In genomic region chr18:23143059-23143831, GRCh38 we compare ENCODE assay signal across 10 cellular contexts. TPM values are rescaled to one million over a fixed set of nuclear protein-coding genes. Genes with fewer than 3 reads are reported as not detected.
DNase-seq lines count a peak whose midpoint lies in the region; ATAC-seq, FAIRE-seq and TF ChIP-seq lines count a peak whose summit lies in the region.
"Had no signal": no experiment of that assay in that cellular context is flagged by ENCODE, and none has a peak within 500 bp of the region (broad histone marks: within the 10 kb centered on the region; RNA-seq: fewer than 3 reads in every experiment).

No MANE protein-coding gene starts in this region.

- FAIRE-seq in GM12878 (lab: Jason Lieb, UNC): no peak

- H3K4me3 ChIP-seq in GM12878 (no peak overlapping the region; the same call in 1 of the 2 replicates), lower leg skin (ENCODE audit: low read depth, poor library complexity, severe bottlenecking) (no peak overlapping the region), vagina (no peak overlapping the region)
- H3K4me3 ChIP-seq in effector memory CD4-positive, alpha-beta T cell (ENCODE audit: insufficient read depth, low read depth, low read length, poor library complexity, severe bottlenecking): no peak overlapping the region

- 61% methylated on average over 10 of the region's 10 CpGs for WGBS in GM12878 (ENCODE audit: insufficient coverage, insufficient replicate concordance, low lambda C conversion rate, missing lambda C conversion rate)
- WGBS in lower leg skin, 2 donors: 19 to 32% methylated on average over 10 of the region's 10 CpGs

- H3K9me3 Mint-ChIP-seq in activated naive CD4-positive, alpha-beta T cell treated with anti-CD3 and anti-CD28 coated beads, Interleukin-2, amount 50 U/mL, for 72 hours: no peaks in the 10 kb centered on the region

- H3K27ac ChIP-seq in GM12878 (ENCODE audit: control insufficient read depth, insufficient read depth): peak overlapping the region; percentile 41; the same call in 1 of the 2 replicates
- peak overlapping the region; percentile 73 for H3K27ac ChIP-seq in vagina
- H3K27ac ChIP-seq in effector memory CD4-positive, alpha-beta T cell (ENCODE audit: insufficient read depth, low read length, poor library complexity, severe bottlenecking): no peak overlapping the region
- H3K27ac ChIP-seq: C4-2B had no signal

- peak; percentile 45 to 60 for ATAC-seq in activated naive CD4-positive, alpha-beta T cell treated with anti-CD3 and anti-CD28 coated beads, Interleukin-2, amount 50 U/mL, for 72 hours
- ATAC-seq in GM12878: peak; percentile 36

- H4K20me1 ChIP-seq in GM12878 (ENCODE audit: control insufficient read depth, insufficient read depth): no peaks in the 10 kb centered on the region

- RAD21 ChIA-PET in GM12878 (lab: Charles Lee; ENCODE audit: unreplicated experiment): interaction anchor here (1.0 to 1.8 kb wide), 3 partner anchors 12 to 210 kb away, joined by 3 to 8 read pairs (median 5); no protein-coding TSS in a partner anchor

- TF ChIP-seq CTCF in GM12878 (IDR thresholded peaks at IDR 0.05 in 2 of 3, conservative IDR thresholded peaks at IDR 0.05 in 1 of 3; ENCODE audit: control insufficient read depth in 2 of 3, extremely low read depth in 1 of 3, insufficient read depth in 1 of 3, low read depth in 3 of 3, low read length in 3 of 3): no peak
- no peak for TF ChIP-seq CTCF in lower leg skin (IDR thresholded peaks at IDR 0.05)
- no peak for TF ChIP-seq CTCF in vagina (IDR thresholded peaks at IDR 0.05)

- no peak overlapping the region for H2AFZ ChIP-seq in GM12878 (ENCODE audit: control insufficient read depth, low read depth, low read length)

- TF ChIP-seq EP300 in GM12878 (IDR thresholded peaks at IDR 0.05; ENCODE audit: borderline replicate concordance in 1 of 2, control insufficient read depth in 1 of 2, low read depth in 2 of 2, low read length in 2 of 2): no peak

- no peaks in the 10 kb centered on the region for H3K9me3 ChIP-seq in GM12878 (replicated peaks; ENCODE audit: control insufficient read depth, insufficient read depth, low read length)
- H3K9me3 ChIP-seq in vagina: no peaks in the 10 kb centered on the region
- no peaks in the 10 kb centered on the region for H3K9me3 ChIP-seq in effector memory CD4-positive, alpha-beta T cell (ENCODE audit: control insufficient read depth, low read length)

- in situ Hi-C loops in GM12878 (cut with MboI): no loop called here

- intact Hi-C loops in GM12878 (cut with micrococcal nuclease; ENCODE audit: unreplicated experiment): no loop called here
- intact Hi-C loops in lower leg skin (cut with DNase I; ENCODE audit: low total_unique reads): no loop called here
- intact Hi-C loops in vagina (cut with DNase I): no loop called here

- SMC1A ChIA-PET in GM12878 (lab: Charles Lee; ENCODE audit: uncharacterized antibody, unreplicated experiment): interaction anchor here (0.5 to 1.4 kb wide), 5 partner anchors 9 to 364 kb away, joined by 3 to 4 read pairs (median 3); no protein-coding TSS in a partner anchor

- CTCF ChIA-PET in GM12878 (lab: Yijun Ruan, JAX): interaction anchor here (0.9 to 1.3 kb wide), 3 partner anchors 9 to 85 kb away, joined by 3 to 4 read pairs (median 4); no protein-coding TSS in a partner anchor

- no peak for TF ChIP-seq RAD21 in GM12878 (IDR thresholded peaks at IDR 0.05; ENCODE audit: insufficient read depth, low read depth, low read length)

- H3K27me3 ChIP-seq in GM12878 (replicated peaks in 1 of 2; ENCODE audit: control insufficient read depth in 2 of 2, insufficient read depth in 2 of 2, low read length in 1 of 2): no peaks in the 10 kb centered on the region
- H3K27me3 ChIP-seq in vagina: no peaks in the 10 kb centered on the region
- no peaks in the 10 kb centered on the region for H3K27me3 ChIP-seq in effector memory CD4-positive, alpha-beta T cell (replicated peaks; ENCODE audit: control insufficient read depth, insufficient read depth, low read length, poor library complexity, severe bottlenecking)

- peaks cover 72% of the 10 kb centered on the region for H3K79me2 ChIP-seq in GM12878 (ENCODE audit: control insufficient read depth, insufficient read depth, low read length)

- H3K4me1 ChIP-seq in GM12878 (ENCODE audit: control insufficient read depth, insufficient read depth, low read length): peaks cover 19% of the 10 kb centered on the region
- H3K4me1 ChIP-seq in vagina: peaks cover 42% of the 10 kb centered on the region
- H3K4me1 ChIP-seq in effector memory CD4-positive, alpha-beta T cell (ENCODE audit: control insufficient read depth, insufficient read depth, low read length, poor library complexity, severe bottlenecking): no peaks in the 10 kb centered on the region

- no TSS peak for BruUV-seq in GM12878 (replicated peaks; lab: Mats Ljungman, UMichigan)

- H3K36me3 Mint-ChIP-seq in activated naive CD4-positive, alpha-beta T cell treated with anti-CD3 and anti-CD28 coated beads, Interleukin-2, amount 50 U/mL, for 72 hours: no peaks in the 10 kb centered on the region

- H3K36me3 ChIP-seq in GM12878 (ENCODE audit: control insufficient read depth in 2 of 2, insufficient read depth in 2 of 2, low read length in 1 of 2) (peaks cover 2 to 6% of the 10 kb centered on the region in 2 experiments), vagina (no peaks in the 10 kb centered on the region)
- no peaks in the 10 kb centered on the region for H3K36me3 ChIP-seq in effector memory CD4-positive, alpha-beta T cell (ENCODE audit: control insufficient read depth, insufficient read depth, low read length)

- POLR2A ChIA-PET in GM12878 (lab: Charles Lee): interaction anchor here (0.6 kb wide), 1 partner anchor 86 kb away, joined by 5 read pairs; no protein-coding TSS in a partner anchor

- no peak overlapping the region for H3K9ac ChIP-seq in GM12878 (ENCODE audit: control insufficient read depth, insufficient read depth, low read length)

- DNase-seq in activated naive CD4-positive, alpha-beta T cell treated with anti-CD3 and anti-CD28 coated beads, Interleukin-2, amount 50 U/mL, for 72 hours (ENCODE audit: low spot score in 2 of 2): no peak
- no peak for DNase-seq in activated naive CD4-positive, alpha-beta T cell treated with Interleukin-2 at 50 U/mL for 16 hours
- no peak for DNase-seq in GM12878 (ENCODE audit: low read depth, low spot score)
- DNase-seq in lower leg skin (ENCODE audit: low spot score in 2 of 2): peak; percentile 79 to 91
- no peak for DNase-seq in vagina (ENCODE audit: extremely low spot score in 2 of 2)
- DNase-seq in stimulated activated naive CD4-positive, alpha-beta T cell treated with Interleukin-2 at 50 U/mL for 16 hours (lab: John Stamatoyannopoulos, UW): no peak
- DNase-seq in effector memory CD4-positive, alpha-beta T cell: no peak
- DNase-seq in COR-L47 (lab: John Stamatoyannopoulos, UW): no peak
- DNase-seq: activated T-cell treated with anti-CD3 and anti-CD28 coated beads, Interleukin-2, amount 50 U/mL, for 1 hour had no signal

- H3K27ac Mint-ChIP-seq in activated naive CD4-positive, alpha-beta T cell treated with anti-CD3 and anti-CD28 coated beads, Interleukin-2, amount 50 U/mL, for 72 hours: peak overlapping the region in 1 of 2 donors; percentile 60

- TF ChIP-seq POLR2A in GM12878 (IDR thresholded peaks at IDR 0.05; ENCODE audit: low read depth, low read length) (no peak), lower leg skin (IDR thresholded peaks at IDR 0.05) (no peak), vagina (IDR thresholded peaks at IDR 0.05) (no peak)

- peak overlapping the region; percentile 73 for H3K4me2 ChIP-seq in GM12878 (ENCODE audit: control insufficient read depth, insufficient read depth)

TF ChIP-seq in GM12878, 131 proteins besides CTCF, POLR2A, EP300 and RAD21 (continues in another document):
- TF ChIP-seq EGR1 (IDR thresholded peaks at IDR 0.05; ENCODE audit: borderline replicate concordance in 1 of 2, low read depth in 2 of 2, low read length in 2 of 2) (no peak), SREBF1 (IDR thresholded peaks at IDR 0.05; ENCODE audit: low read length) (no peak), IKZF2 (IDR thresholded peaks at IDR 0.05) (no peak)

RNA-seq across cellular contexts. Expression of gene CABLES1, which starts 8.0 kb away (rescaled TPM):
- total RNA-seq in activated naive CD4-positive, alpha-beta T cell treated with anti-CD3 and anti-CD28 coated beads, Interleukin-2, amount 50 U/mL, for 72 hours: 1 to 10 TPM; 5.6 to 6.5 TPM
- total RNA-seq in GM12878 (2013; cell fraction: nucleolus; rRNA removed): 89.9 and 109 TPM in 2 replicates
- total RNA-seq in GM12878 (2014; rRNA removed) (11.5 and 14.4 TPM in 2 replicates), GM12878 (2014; rRNA removed; fragmentation: Illumina TruSeq; extraction: Trizol) (6.8 and 8.5 TPM in 2 replicates), GM12878 (2021) (14.5 and 15.6 TPM in 2 replicates), lower leg skin (10 to 100 TPM; 15.0 to 52.5 (median 27.5) TPM), vagina (39.3 TPM)
- polyA plus RNA-seq in GM12878 (2011; ENCODE audit: low read depth): 16.6 TPM
- polyA plus RNA-seq in GM12878 (2011; rRNA removed) (24.3 and 27.2 TPM in 2 replicates), GM12878 (2014; fragmentation: Illumina TruSeq; extraction: Trizol) (9.4 and 13.3 TPM in 2 replicates), GM12878 (2014; fragmentation: Nextera tagmentation; extraction: Ambion mirVana) (1 to 10 TPM; 2.9 to 6.6 TPM), GM12878 (2014; rRNA removed) (8.0 and 8.8 TPM in 2 replicates), GM12878 (2016; fragmentation: Nextera tagmentation; extraction: Ambion mirVana) (1 to 10 TPM; 3.4 to 4.9 TPM)
- polyA plus RNA-seq in GM12878 (2011; cell fraction: cytosol; rRNA removed): 20.0 and 24.5 TPM in 2 replicates
- polyA plus RNA-seq in GM12878 (2011; cell fraction: nucleus; rRNA removed): 34.6 and 38.3 TPM in 2 replicates
- polyA plus RNA-seq in GM12878 (2012): 21.2 and 25.6 TPM in 2 replicates
- 31.6 and 32.4 TPM in 2 replicates for polyA minus RNA-seq in GM12878 (2011; rRNA and poly(A)+ RNA removed)
- polyA minus RNA-seq in GM12878 (2011; cell fraction: cytosol; rRNA and poly(A)+ RNA removed): 11.0 and 14.5 TPM in 2 replicates
- polyA minus RNA-seq in GM12878 (2011; cell fraction: nucleus; rRNA and poly(A)+ RNA removed): 29.9 and 39.4 TPM in 2 replicates

Comparison
In these comparisons a context has a peak if more than half of its experiments do, and no peak if none do; other contexts are left out.
1. DNase-seq: peak in lower leg skin (2 of 2); none in activated naive CD4-positive, alpha-beta T cell treated with anti-CD3 and anti-CD28 coated beads, Interleukin-2, amount 50 U/mL, for 72 hours (0 of 2), activated naive CD4-positive, alpha-beta T cell treated with Interleukin-2 at 50 U/mL for 16 hours (single experiment), GM12878 (single experiment), vagina (0 of 2), stimulated activated naive CD4-positive, alpha-beta T cell treated with Interleukin-2 at 50 U/mL for 16 hours (single experiment), effector memory CD4-positive, alpha-beta T cell (0 of 3) and COR-L47 (single experiment).